ENCODE assay signal across 1 cellular context in genomic region chr12:132558861-132559623, GRCh38.
TF ChIP-seq lines count a peak whose summit lies in the region.

No MANE protein-coding gene starts in this region.

TF ChIP-seq in HepG2, 621 proteins besides CTCF, POLR2A, EP300 and RAD21:
- TF ChIP-seq ZNF770 (CRISPR knock-in tag; IDR thresholded peaks at IDR 0.05), result peak; percentile 27; the same call in 1 of the 2 replicates
- TF ChIP-seq AGO2 (optimal IDR thresholded peaks at IDR 0.05; ENCODE audit: low read depth, low read length), result peak; percentile 41
- TF ChIP-seq CC2D1A (CRISPR knock-in tag; IDR thresholded peaks at IDR 0.05), result no peak
- no peak for TF ChIP-seq MATR3 (CRISPR knock-in tag; IDR thresholded peaks at IDR 0.05)
